In the genomic region with DNA sequence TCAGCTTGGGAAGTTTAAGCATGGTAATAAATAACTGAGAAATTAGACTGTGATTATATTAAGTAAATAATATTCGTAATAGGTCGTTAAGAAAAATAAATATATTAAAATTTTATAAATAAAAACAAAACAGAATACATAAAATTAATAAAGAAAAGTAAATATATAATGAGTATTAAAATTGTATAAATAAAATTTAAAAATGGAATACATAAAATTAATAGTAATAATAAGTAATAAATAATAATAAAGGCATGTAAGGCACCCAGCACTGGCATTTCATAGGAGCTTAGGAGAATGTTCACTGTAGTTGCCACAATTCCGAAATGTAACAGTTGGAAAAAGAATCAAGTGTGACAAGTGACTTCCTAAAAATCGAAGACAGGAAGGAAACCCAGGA, we compare ENCODE assay signal across 19 cellular contexts. TPM values are rescaled to one million over a fixed set of nuclear protein-coding genes. Genes with fewer than 3 reads are reported as not detected.
DNase-seq lines count a peak whose midpoint lies in the region; ATAC-seq, FAIRE-seq and TF ChIP-seq lines count a peak whose summit lies in the region.
"Had no signal": no experiment of that assay in that cellular context is flagged by ENCODE, and none has a peak within 500 bp of the region (broad histone marks: within the 10 kb centered on the region; RNA-seq: fewer than 3 reads in every experiment).

No MANE protein-coding gene starts in this region.

- H3K79me2 ChIP-seq in K562 (ENCODE audit: control insufficient read depth, insufficient read depth, low read length), result no peaks in the 10 kb centered on the region
- no peaks in the 10 kb centered on the region for H3K79me2 ChIP-seq in mesendoderm (ENCODE audit: control insufficient read depth, insufficient read depth, low read length)

- CTCF ChIA-PET in K562 (lab: Yijun Ruan, JAX; ENCODE audit: low intra/inter-chr PET ratio), result no interaction called here

- no peaks in the 10 kb centered on the region; a peak in 1 of 5 replicates for H3K4me1 ChIP-seq in K562 (replicated peaks in 1 of 2; ENCODE audit: control insufficient read depth in 2 of 2, insufficient read depth in 2 of 2, low read length in 2 of 2)
- peaks cover 5% of the 10 kb centered on the region for H3K4me1 ChIP-seq in mesendoderm (ENCODE audit: control insufficient read depth, low read depth, low read length)
- H3K4me1 ChIP-seq in tibial artery, result peaks cover 0 to 84% (median 23%) of the 10 kb centered on the region in 4 donors
- H3K4me1 ChIP-seq: psoas muscle had no signal

- H3K4me3 ChIP-seq in K562, result no peak overlapping the region
- no peak overlapping the region for H3K4me3 ChIP-seq in mesendoderm (ENCODE audit: low read length)
- peak overlapping the region in 1 of 2 donors; percentile 25 for H3K4me3 ChIP-seq in tibial artery
- H3K4me3 ChIP-seq: MG63, psoas muscle had no signal

- no peak overlapping the region for H2BK120ac ChIP-seq in mesendoderm (ENCODE audit: low read depth, low read length)

- no peaks in the 10 kb centered on the region; the same call in none of the 2 replicates for H3K27me3 Mint-ChIP-seq in HFFc6 (ENCODE audit: insufficient read depth)
- no peaks in the 10 kb centered on the region for H3K27me3 Mint-ChIP-seq in stimulated activated naive CD8-positive, alpha-beta T cell treated with anti-CD3 and anti-CD28 coated beads, Interleukin-15, amount 100 ng/mL, for 72 hours

- no peak for TF ChIP-seq RAD21 in K562 (CRISPR knock-in tag; conservative IDR thresholded peaks at IDR 0.05 in 1 of 2, IDR thresholded peaks at IDR 0.05 in 1 of 2)

- H4K5ac ChIP-seq in mesendoderm (ENCODE audit: low read length), result no peak overlapping the region

- H3K27ac ChIP-seq in K562 (ENCODE audit: extremely low read depth, low read depth, low read length) (no peak overlapping the region), mesendoderm (ENCODE audit: low read depth, low read length) (no peak overlapping the region), tibial artery (peak overlapping the region; percentile 74 to 81)

- no peak overlapping the region; the same call in 1 of the 2 replicates for H3K27ac Mint-ChIP-seq in HFFc6
- no peak overlapping the region for H3K27ac Mint-ChIP-seq in stimulated activated naive CD8-positive, alpha-beta T cell treated with anti-CD3 and anti-CD28 coated beads, Interleukin-15, amount 100 ng/mL, for 72 hours
- H3K27ac Mint-ChIP-seq: activated naive CD8-positive, alpha-beta T cell had no signal

- H3K4ac ChIP-seq in mesendoderm (ENCODE audit: low read depth, low read length), result no peak overlapping the region

- H2AK5ac ChIP-seq in mesendoderm (ENCODE audit: low read length), result no peak overlapping the region

- H3K27me3 ChIP-seq in K562 (ENCODE audit: control insufficient read depth in 2 of 2, insufficient read depth in 2 of 2, low read length in 2 of 2) (peaks cover 22 to 83% of the 10 kb centered on the region in 2 experiments), mesendoderm (ENCODE audit: insufficient read depth, low read length, poor library complexity) (no peaks in the 10 kb centered on the region), tibial artery (no peaks in the 10 kb centered on the region)
- H3K27me3 ChIP-seq: MG63 had no signal

- H3K4me2 ChIP-seq in K562 (ENCODE audit: insufficient read depth, low read length) (no peak overlapping the region), mesendoderm (ENCODE audit: low read length) (no peak overlapping the region)

- H3K36me3 Mint-ChIP-seq in HFFc6 (ENCODE audit: low read depth), result no peaks in the 10 kb centered on the region
- H3K36me3 Mint-ChIP-seq: activated naive CD8-positive, alpha-beta T cell had no signal

- POLR2A ChIA-PET in K562 (lab: Yijun Ruan, JAX), result interaction anchor here (0.6 to 0.9 kb wide), 3 partner anchors 35 to 852 kb away, joined by 3 read pairs; no protein-coding TSS in a partner anchor

- H3K36me3 ChIP-seq in K562 (ENCODE audit: control insufficient read depth, insufficient read depth, low read length) (no peaks in the 10 kb centered on the region), mesendoderm (ENCODE audit: control insufficient read depth, insufficient read depth, low read length) (no peaks in the 10 kb centered on the region), tibial artery (no peaks in the 10 kb centered on the region)
- H3K36me3 ChIP-seq: MG63 had no signal

- peaks cover 24% of the 10 kb centered on the region for H3K4me1 Mint-ChIP-seq in HFFc6 (ENCODE audit: low read depth)
- H3K4me1 Mint-ChIP-seq in stimulated activated naive CD8-positive, alpha-beta T cell treated with anti-CD3 and anti-CD28 coated beads, Interleukin-15, amount 100 ng/mL, for 72 hours, result no peaks in the 10 kb centered on the region

- DNase-seq in HFFc6 (no peak), K562 (ENCODE audit: extremely low read depth in 1 of 4, low spot score in 3 of 4) (no peak), mesendoderm (no peak), tibial artery (no peak), NCI-H1436 treated with DMSO at 0.1 percent for 48 hours (lab: John Stamatoyannopoulos, UW) (no peak), D341Med (ENCODE audit: low spot score) (no peak)
- no peak for DNase-seq in stimulated activated naive CD8-positive, alpha-beta T cell treated with anti-CD3 and anti-CD28 coated beads, Interleukin-15, amount 100 ng/mL, for 72 hours
- DNase-seq: activated CD4-positive, alpha-beta T cell treated with anti-CD3 and anti-CD28 coated beads, Interleukin-2, amount 50 U/mL, for 4 hours; activated T-cell treated with anti-CD3 and anti-CD28 coated beads, Interleukin-2, amount 50 U/mL, for 4 hours; hippocampal formation; NCI-H1694 treated with DMSO at 0.1 percent for 48 hours; NCI-H510A; stimulated activated CD4-positive, alpha-beta T cell treated with anti-CD3 and anti-CD28 coated beads, Interleukin-15, amount 100 ng/mL, for 24 hours; stimulated activated naive CD8-positive, alpha-beta T cell treated with anti-CD3 and anti-CD28 coated beads, Interleukin-15, Interleukin-2, amounts not matched to agents 100 U/mL and 50 U/mL, for 24 hours had no signal

- no peak for TF ChIP-seq POLR2A in K562 (conservative IDR thresholded peaks at IDR 0.05)

- peak overlapping the region; percentile 94 for H3K23ac ChIP-seq in mesendoderm (ENCODE audit: low read length)

- H3K18ac ChIP-seq in mesendoderm (ENCODE audit: low read length), result no peak overlapping the region

- no peak for FAIRE-seq in K562 (lab: Jason Lieb, UNC)
- FAIRE-seq: H1 had no signal

- no peaks in the 10 kb centered on the region for H3K9me1 ChIP-seq in K562 (ENCODE audit: control insufficient read depth, insufficient read depth, low read length)

- no TSS peak for BruUV-seq in K562 (replicated peaks; lab: Mats Ljungman, UMichigan)

- H3K9me3 ChIP-seq in K562 (replicated peaks; ENCODE audit: control insufficient read depth, insufficient read depth, low read depth, low read length) (no peaks in the 10 kb centered on the region), tibial artery (no peaks in the 10 kb centered on the region)
- H3K9me3 ChIP-seq: MG63, psoas muscle had no signal

- H3K9me3 Mint-ChIP-seq in HFFc6, result no peaks in the 10 kb centered on the region
- H3K9me3 Mint-ChIP-seq in stimulated activated naive CD8-positive, alpha-beta T cell treated with anti-CD3 and anti-CD28 coated beads, Interleukin-15, amount 100 ng/mL, for 72 hours, result no peaks in the 10 kb centered on the region
- H3K9me3 Mint-ChIP-seq: activated T-cell treated with anti-CD3 and anti-CD28 coated beads, Interleukin-2, amount 50 U/mL, for 4 hours had no signal

- no peak for ATAC-seq in K562
- no peak for ATAC-seq in stimulated activated naive CD8-positive, alpha-beta T cell treated with anti-CD3 and anti-CD28 coated beads, Interleukin-15, amount 100 ng/mL, for 72 hours
- ATAC-seq: activated T-cell treated with anti-CD3 and anti-CD28 coated beads, Interleukin-2, amount 50 U/mL, for 4 hours; psoas muscle; stimulated activated naive CD8-positive, alpha-beta T cell treated with anti-CD3 and anti-CD28 coated beads, Interleukin-15, Interleukin-2, amounts not matched to agents 100 U/mL and 50 U/mL, for 24 hours had no signal

- WGBS in K562 (ENCODE audit: insufficient coverage, low coverage, missing lambda C conversion rate), result 3% methylated on average over 4 of the region's 4 CpGs
- WGBS in mesendoderm (ENCODE audit: extremely low coverage, insufficient coverage, low lambda C conversion rate), result 100% methylated on average over 2 of the region's 4 CpGs

- no peak overlapping the region for H3K56ac ChIP-seq in mesendoderm (ENCODE audit: low read length)

- H3K79me1 ChIP-seq in mesendoderm (ENCODE audit: low read length), result no peaks in the 10 kb centered on the region

- TF ChIP-seq CTCF in HFFc6 (IDR thresholded peaks at IDR 0.05), result no peak
- TF ChIP-seq CTCF in K562 (IDR thresholded peaks at IDR 0.05 in 2 of 3, conservative IDR thresholded peaks at IDR 0.05 in 1 of 3; ENCODE audit: insufficient read depth in 2 of 3, low read depth in 1 of 3, low read length in 3 of 3), result no peak
- TF ChIP-seq CTCF in tibial artery (IDR thresholded peaks at IDR 0.05), result no peak

- H2AFZ ChIP-seq in K562 (ENCODE audit: low read depth, low read length), result no peak overlapping the region

- no peak for TF ChIP-seq EP300 in K562 (IDR thresholded peaks at IDR 0.05; ENCODE audit: low read length)

- H3K4me3 Mint-ChIP-seq in HFFc6, result peak overlapping the region; percentile 81
- H3K4me3 Mint-ChIP-seq in stimulated activated naive CD8-positive, alpha-beta T cell treated with anti-CD3 and anti-CD28 coated beads, Interleukin-15, amount 100 ng/mL, for 72 hours, result no peak overlapping the region
- H3K4me3 Mint-ChIP-seq: activated naive CD8-positive, alpha-beta T cell; activated T-cell treated with anti-CD3 and anti-CD28 coated beads, Interleukin-2, amount 50 U/mL, for 4 hours had no signal

- in situ Hi-C loops in K562 (cut with MboI), result no loop called here

- peaks cover 3% of the 10 kb centered on the region; the same call in 1 of the 2 replicates for H4K20me1 ChIP-seq in K562 (replicated peaks; ENCODE audit: control insufficient read depth, insufficient read depth, low read length)

- no peak overlapping the region for H2BK5ac ChIP-seq in mesendoderm (ENCODE audit: low read length)

- H2BK15ac ChIP-seq in mesendoderm (replicated peaks; ENCODE audit: low read depth), result no peak overlapping the region

- H3K9ac ChIP-seq in K562 (ENCODE audit: insufficient read depth in 1 of 2, low read depth in 2 of 2, low read length in 2 of 2) (no peak overlapping the region), mesendoderm (ENCODE audit: low read length) (no peak overlapping the region)

- no peak overlapping the region for H4K8ac ChIP-seq in mesendoderm (ENCODE audit: low read depth, low read length)

- intact Hi-C loops in K562 (cut with micrococcal nuclease) (no loop called here), tibial artery (cut with DNase I; ENCODE audit: low total_unique reads) (no loop called here)

RNA-seq across cellular contexts. Expression of gene FHAD1, which starts 45.8 kb away (rescaled TPM):
- total RNA-seq in HFFc6 (2021; fragmentation: NEBNext Ultra II Directional; extraction: Animal tissue kit (Norgen Biotek cat#: 25700)), result under 1 TPM in 2 of 6 experiments, not detected in 4; 0.16 to 0.25 TPM
- total RNA-seq in K562 (2011; cell fraction: chromatin; rRNA removed; ENCODE audit: low replicate concordance), result 0.12 and 0.19 TPM in 2 replicates
- total RNA-seq in K562 (2011; cell fraction: nucleolus; rRNA removed), result not detected in 2 replicates
- 0.07 TPM in 1 of 2 replicates, not detected in the other for total RNA-seq in K562 (2011; cell fraction: nucleoplasm; rRNA removed)
- total RNA-seq in K562 (2014; rRNA removed) (1.4 and 3.1 TPM in 2 replicates), K562 (2014; rRNA removed; fragmentation: Illumina TruSeq; extraction: Trizol) (1.5 and 1.8 TPM in 2 replicates), K562 (2015; rRNA removed; fragmentation: Illumina TruSeq; extraction: Trizol) (2.1 and 2.2 TPM in 2 replicates), K562 (2021) (1.3 and 1.6 TPM in 2 replicates)
- polyA plus RNA-seq in K562 (2011; rRNA removed) (0.01 TPM in 1 of 2 replicates, not detected in the other), K562 (2014; fragmentation: Illumina TruSeq; extraction: Trizol) (1.4 and 2.1 TPM in 2 replicates), K562 (2014; fragmentation: Nextera tagmentation; extraction: Ambion mirVana) (under 1 TPM; 0.32 to 0.45 TPM), K562 (2014; rRNA removed) (1.7 and 1.9 TPM in 2 replicates)
- 0.04 TPM in 1 of 2 replicates, not detected in the other for polyA plus RNA-seq in K562 (2011; cell fraction: cytosol; rRNA removed)
- polyA plus RNA-seq in K562 (2011; cell fraction: nucleus; rRNA removed), result 0.06 and 0.10 TPM in 2 replicates
- polyA plus RNA-seq in K562 (2012), result 1.8 and 5.7 TPM in 2 replicates
- not detected in 2 replicates for polyA minus RNA-seq in K562 (2011; rRNA and poly(A)+ RNA removed)
- not detected in 2 replicates for polyA minus RNA-seq in K562 (2011; cell fraction: cytosol; rRNA and poly(A)+ RNA removed)
- not detected in 2 replicates for polyA minus RNA-seq in K562 (2011; cell fraction: nucleus; rRNA and poly(A)+ RNA removed)
- 0.48 TPM for polyA plus RNA-seq in mesendoderm (2013, experiment 1 of 2)
- polyA plus RNA-seq in mesendoderm (2013, experiment 2 of 2), result 0.32 TPM
- polyA plus RNA-seq: BJ had no signal

RNA-seq across cellular contexts. Expression of gene TMEM51, which starts 47.7 kb away (rescaled TPM):
- total RNA-seq in HFFc6 (2021; fragmentation: NEBNext Ultra II Directional; extraction: Animal tissue kit (Norgen Biotek cat#: 25700)), result 1 to 10 TPM; 4.8 to 6.8 (median 6.6) TPM
- not detected in 2 replicates for total RNA-seq in K562 (2011; cell fraction: chromatin; rRNA removed; ENCODE audit: low replicate concordance)
- 0.50 and 0.53 TPM in 2 replicates for total RNA-seq in K562 (2011; cell fraction: nucleolus; rRNA removed)
- 0.37 TPM in 1 of 2 replicates, not detected in the other for total RNA-seq in K562 (2011; cell fraction: nucleoplasm; rRNA removed)
- 0.95 and 1.1 TPM in 2 replicates for total RNA-seq in K562 (2014; rRNA removed)
- 0.16 and 0.55 TPM in 2 replicates for total RNA-seq in K562 (2014; rRNA removed; fragmentation: Illumina TruSeq; extraction: Trizol)
- total RNA-seq in K562 (2015; rRNA removed; fragmentation: Illumina TruSeq; extraction: Trizol), result 0.58 and 0.64 TPM in 2 replicates
- 0.80 and 1.0 TPM in 2 replicates for total RNA-seq in K562 (2021)
- 0.13 and 0.49 TPM in 2 replicates for polyA plus RNA-seq in K562 (2011; rRNA removed)
- polyA plus RNA-seq in K562 (2011; cell fraction: cytosol; rRNA removed), result 0.33 and 0.47 TPM in 2 replicates
- polyA plus RNA-seq in K562 (2011; cell fraction: nucleus; rRNA removed), result 0.21 and 0.34 TPM in 2 replicates
- polyA plus RNA-seq in K562 (2012), result 1.5 and 1.7 TPM in 2 replicates
- 0.88 and 0.94 TPM in 2 replicates for polyA plus RNA-seq in K562 (2014; fragmentation: Illumina TruSeq; extraction: Trizol)
- under 1 TPM; 0.06 to 0.07 TPM for polyA plus RNA-seq in K562 (2014; fragmentation: Nextera tagmentation; extraction: Ambion mirVana)
- polyA plus RNA-seq in K562 (2014; rRNA removed), result 0.62 and 1.4 TPM in 2 replicates
- 0.15 TPM in 1 of 2 replicates, not detected in the other for polyA minus RNA-seq in K562 (2011; rRNA and poly(A)+ RNA removed)
- polyA minus RNA-seq in K562 (2011; cell fraction: cytosol; rRNA and poly(A)+ RNA removed), result 0.73 TPM in 1 of 2 replicates, not detected in the other
- polyA minus RNA-seq in K562 (2011; cell fraction: nucleus; rRNA and poly(A)+ RNA removed), result 0.44 TPM in 1 of 2 replicates, not detected in the other
- polyA plus RNA-seq in mesendoderm (2013, experiment 1 of 2), result 3.1 TPM
- polyA plus RNA-seq in mesendoderm (2013, experiment 2 of 2), result 3.1 TPM

Comparison
In these comparisons a context has a peak if more than half of its experiments do, and no peak if none do; other contexts are left out.
1. H3K27ac ChIP-seq: peak in tibial artery (2 of 2); none in K562 (single experiment) and mesendoderm (single experiment).